1 cellular context compared by ENCODE assay signal in the genomic region with DNA sequence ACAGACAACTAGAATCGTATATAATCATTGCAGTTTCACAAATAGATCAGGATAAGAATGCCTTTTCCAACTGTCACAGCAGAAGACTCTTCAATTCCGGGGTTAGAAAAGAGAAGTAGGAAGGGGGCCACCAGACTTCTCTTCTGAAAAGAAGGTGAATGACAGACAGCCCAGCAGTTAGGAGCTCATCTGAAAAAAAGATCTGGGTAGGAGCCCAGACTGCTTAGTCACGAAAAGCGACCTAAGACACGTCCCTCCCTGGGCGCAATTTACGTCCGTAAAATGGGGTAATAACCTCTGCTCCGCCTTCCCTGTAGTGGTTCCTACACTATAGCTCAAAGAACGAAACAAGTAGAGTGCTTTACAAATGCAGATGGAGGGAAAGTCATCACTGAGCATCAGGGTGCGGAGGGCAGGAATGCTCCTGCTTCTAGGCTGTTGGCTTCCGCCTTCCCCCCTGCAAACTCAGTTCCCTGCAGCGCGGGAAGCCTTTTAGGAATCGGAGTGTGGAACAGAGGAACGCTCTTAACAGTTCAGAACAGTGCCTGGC.
TF ChIP-seq lines count a peak whose summit lies in the region.

No MANE protein-coding gene starts in this region.

TF ChIP-seq in GM12878, 131 proteins besides CTCF, POLR2A, EP300 and RAD21 (continued from another document):
- TF ChIP-seq, protein P1, sequence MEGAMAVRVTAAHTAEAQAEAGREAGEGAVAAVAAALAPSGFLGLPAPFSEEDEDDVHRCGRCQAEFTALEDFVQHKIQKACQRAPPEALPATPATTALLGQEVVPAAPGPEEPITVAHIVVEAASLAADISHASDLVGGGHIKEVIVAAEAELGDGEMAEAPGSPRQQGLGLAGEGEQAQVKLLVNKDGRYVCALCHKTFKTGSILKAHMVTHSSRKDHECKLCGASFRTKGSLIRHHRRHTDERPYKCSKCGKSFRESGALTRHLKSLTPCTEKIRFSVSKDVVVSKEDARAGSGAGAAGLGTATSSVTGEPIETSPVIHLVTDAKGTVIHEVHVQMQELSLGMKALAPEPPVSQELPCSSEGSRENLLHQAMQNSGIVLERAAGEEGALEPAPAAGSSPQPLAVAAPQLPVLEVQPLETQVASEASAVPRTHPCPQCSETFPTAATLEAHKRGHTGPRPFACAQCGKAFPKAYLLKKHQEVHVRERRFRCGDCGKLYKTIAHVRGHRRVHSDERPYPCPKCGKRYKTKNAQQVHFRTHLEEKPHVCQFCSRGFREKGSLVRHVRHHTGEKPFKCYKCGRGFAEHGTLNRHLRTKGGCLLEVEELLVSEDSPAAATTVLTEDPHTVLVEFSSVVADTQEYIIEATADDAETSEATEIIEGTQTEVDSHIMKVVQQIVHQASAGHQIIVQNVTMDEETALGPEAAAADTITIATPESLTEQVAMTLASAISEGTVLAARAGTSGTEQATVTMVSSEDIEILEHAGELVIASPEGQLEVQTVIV (IDR thresholded peaks at IDR 0.05; ENCODE audit: borderline replicate concordance, partially characterized antibody) = no peak
- TF ChIP-seq MEF2A (IDR thresholded peaks at IDR 0.05; ENCODE audit: insufficient read depth, low read depth, low read length) (no peak), ZZZ3 (IDR thresholded peaks at IDR 0.05; ENCODE audit: control insufficient read depth, insufficient read length, low read depth) (no peak), NFIC (IDR thresholded peaks at IDR 0.05; ENCODE audit: low read depth, low read length) (no peak), RBBP5 (conservative IDR thresholded peaks at IDR 0.05) (no peak), YY1 (IDR thresholded peaks at IDR 0.05; ENCODE audit: low read depth, low read length) (0 out of 2 replicates have a peak, but pooled peaks have one; percentile 4), SREBF1 (IDR thresholded peaks at IDR 0.05; ENCODE audit: low read length) (no peak), NRF1 (conservative IDR thresholded peaks at IDR 0.05; ENCODE audit: low read depth, low read length) (no peak), CHD4 (IDR thresholded peaks at IDR 0.05) (no peak), TARDBP (IDR thresholded peaks at IDR 0.05; ENCODE audit: borderline replicate concordance) (no peak), HDAC6 (IDR thresholded peaks at IDR 0.05; ENCODE audit: unreplicated experiment) (no peak), SPI1 (IDR thresholded peaks at IDR 0.05; ENCODE audit: borderline replicate concordance, insufficient read depth, low read depth, low read length) (no peak), CREB1 (IDR thresholded peaks at IDR 0.05; ENCODE audit: low read depth) (peak; percentile 90), CREM (IDR thresholded peaks at IDR 0.05; ENCODE audit: low read depth) (peak; percentile 65; the same call in 1 of the 2 replicates), ZNF384 (IDR thresholded peaks at IDR 0.05; ENCODE audit: borderline replicate concordance, low read depth, low read length) (no peak), NFYA (IDR thresholded peaks at IDR 0.05; ENCODE audit: borderline replicate concordance, low read depth, low read length) (no peak), BACH1 (IDR thresholded peaks at IDR 0.05; ENCODE audit: borderline replicate concordance) (no peak), GATAD2B (conservative IDR thresholded peaks at IDR 0.05; ENCODE audit: low read depth) (no peak)
- TF ChIP-seq, protein P2, sequence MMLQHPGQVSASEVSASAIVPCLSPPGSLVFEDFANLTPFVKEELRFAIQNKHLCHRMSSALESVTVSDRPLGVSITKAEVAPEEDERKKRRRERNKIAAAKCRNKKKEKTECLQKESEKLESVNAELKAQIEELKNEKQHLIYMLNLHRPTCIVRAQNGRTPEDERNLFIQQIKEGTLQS (IDR thresholded peaks at IDR 0.05; ENCODE audit: borderline replicate concordance, extremely low read depth, low read depth, low read length) = no peak
- TF ChIP-seq, protein P3, sequence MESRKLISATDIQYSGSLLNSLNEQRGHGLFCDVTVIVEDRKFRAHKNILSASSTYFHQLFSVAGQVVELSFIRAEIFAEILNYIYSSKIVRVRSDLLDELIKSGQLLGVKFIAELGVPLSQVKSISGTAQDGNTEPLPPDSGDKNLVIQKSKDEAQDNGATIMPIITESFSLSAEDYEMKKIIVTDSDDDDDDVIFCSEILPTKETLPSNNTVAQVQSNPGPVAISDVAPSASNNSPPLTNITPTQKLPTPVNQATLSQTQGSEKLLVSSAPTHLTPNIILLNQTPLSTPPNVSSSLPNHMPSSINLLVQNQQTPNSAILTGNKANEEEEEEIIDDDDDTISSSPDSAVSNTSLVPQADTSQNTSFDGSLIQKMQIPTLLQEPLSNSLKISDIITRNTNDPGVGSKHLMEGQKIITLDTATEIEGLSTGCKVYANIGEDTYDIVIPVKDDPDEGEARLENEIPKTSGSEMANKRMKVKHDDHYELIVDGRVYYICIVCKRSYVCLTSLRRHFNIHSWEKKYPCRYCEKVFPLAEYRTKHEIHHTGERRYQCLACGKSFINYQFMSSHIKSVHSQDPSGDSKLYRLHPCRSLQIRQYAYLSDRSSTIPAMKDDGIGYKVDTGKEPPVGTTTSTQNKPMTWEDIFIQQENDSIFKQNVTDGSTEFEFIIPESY (IDR thresholded peaks at IDR 0.05) = no peak
- TF ChIP-seq, protein P4, sequence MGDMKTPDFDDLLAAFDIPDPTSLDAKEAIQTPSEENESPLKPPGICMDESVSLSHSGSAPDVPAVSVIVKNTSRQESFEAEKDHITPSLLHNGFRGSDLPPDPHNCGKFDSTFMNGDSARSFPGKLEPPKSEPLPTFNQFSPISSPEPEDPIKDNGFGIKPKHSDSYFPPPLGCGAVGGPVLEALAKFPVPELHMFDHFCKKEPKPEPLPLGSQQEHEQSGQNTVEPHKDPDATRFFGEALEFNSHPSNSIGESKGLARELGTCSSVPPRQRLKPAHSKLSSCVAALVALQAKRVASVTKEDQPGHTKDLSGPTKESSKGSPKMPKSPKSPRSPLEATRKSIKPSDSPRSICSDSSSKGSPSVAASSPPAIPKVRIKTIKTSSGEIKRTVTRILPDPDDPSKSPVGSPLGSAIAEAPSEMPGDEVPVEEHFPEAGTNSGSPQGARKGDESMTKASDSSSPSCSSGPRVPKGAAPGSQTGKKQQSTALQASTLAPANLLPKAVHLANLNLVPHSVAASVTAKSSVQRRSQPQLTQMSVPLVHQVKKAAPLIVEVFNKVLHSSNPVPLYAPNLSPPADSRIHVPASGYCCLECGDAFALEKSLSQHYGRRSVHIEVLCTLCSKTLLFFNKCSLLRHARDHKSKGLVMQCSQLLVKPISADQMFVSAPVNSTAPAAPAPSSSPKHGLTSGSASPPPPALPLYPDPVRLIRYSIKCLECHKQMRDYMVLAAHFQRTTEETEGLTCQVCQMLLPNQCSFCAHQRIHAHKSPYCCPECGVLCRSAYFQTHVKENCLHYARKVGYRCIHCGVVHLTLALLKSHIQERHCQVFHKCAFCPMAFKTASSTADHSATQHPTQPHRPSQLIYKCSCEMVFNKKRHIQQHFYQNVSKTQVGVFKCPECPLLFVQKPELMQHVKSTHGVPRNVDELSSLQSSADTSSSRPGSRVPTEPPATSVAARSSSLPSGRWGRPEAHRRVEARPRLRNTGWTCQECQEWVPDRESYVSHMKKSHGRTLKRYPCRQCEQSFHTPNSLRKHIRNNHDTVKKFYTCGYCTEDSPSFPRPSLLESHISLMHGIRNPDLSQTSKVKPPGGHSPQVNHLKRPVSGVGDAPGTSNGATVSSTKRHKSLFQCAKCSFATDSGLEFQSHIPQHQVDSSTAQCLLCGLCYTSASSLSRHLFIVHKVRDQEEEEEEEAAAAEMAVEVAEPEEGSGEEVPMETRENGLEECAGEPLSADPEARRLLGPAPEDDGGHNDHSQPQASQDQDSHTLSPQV (IDR thresholded peaks at IDR 0.05) = no peak
- TF ChIP-seq, protein P5, sequence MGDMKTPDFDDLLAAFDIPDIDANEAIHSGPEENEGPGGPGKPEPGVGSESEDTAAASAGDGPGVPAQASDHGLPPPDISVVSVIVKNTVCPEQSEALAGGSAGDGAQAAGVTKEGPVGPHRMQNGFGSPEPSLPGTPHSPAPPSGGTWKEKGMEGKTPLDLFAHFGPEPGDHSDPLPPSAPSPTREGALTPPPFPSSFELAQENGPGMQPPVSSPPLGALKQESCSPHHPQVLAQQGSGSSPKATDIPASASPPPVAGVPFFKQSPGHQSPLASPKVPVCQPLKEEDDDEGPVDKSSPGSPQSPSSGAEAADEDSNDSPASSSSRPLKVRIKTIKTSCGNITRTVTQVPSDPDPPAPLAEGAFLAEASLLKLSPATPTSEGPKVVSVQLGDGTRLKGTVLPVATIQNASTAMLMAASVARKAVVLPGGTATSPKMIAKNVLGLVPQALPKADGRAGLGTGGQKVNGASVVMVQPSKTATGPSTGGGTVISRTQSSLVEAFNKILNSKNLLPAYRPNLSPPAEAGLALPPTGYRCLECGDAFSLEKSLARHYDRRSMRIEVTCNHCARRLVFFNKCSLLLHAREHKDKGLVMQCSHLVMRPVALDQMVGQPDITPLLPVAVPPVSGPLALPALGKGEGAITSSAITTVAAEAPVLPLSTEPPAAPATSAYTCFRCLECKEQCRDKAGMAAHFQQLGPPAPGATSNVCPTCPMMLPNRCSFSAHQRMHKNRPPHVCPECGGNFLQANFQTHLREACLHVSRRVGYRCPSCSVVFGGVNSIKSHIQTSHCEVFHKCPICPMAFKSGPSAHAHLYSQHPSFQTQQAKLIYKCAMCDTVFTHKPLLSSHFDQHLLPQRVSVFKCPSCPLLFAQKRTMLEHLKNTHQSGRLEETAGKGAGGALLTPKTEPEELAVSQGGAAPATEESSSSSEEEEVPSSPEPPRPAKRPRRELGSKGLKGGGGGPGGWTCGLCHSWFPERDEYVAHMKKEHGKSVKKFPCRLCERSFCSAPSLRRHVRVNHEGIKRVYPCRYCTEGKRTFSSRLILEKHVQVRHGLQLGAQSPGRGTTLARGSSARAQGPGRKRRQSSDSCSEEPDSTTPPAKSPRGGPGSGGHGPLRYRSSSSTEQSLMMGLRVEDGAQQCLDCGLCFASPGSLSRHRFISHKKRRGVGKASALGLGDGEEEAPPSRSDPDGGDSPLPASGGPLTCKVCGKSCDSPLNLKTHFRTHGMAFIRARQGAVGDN (IDR thresholded peaks at IDR 0.05) = no peak
- TF ChIP-seq, protein P6, sequence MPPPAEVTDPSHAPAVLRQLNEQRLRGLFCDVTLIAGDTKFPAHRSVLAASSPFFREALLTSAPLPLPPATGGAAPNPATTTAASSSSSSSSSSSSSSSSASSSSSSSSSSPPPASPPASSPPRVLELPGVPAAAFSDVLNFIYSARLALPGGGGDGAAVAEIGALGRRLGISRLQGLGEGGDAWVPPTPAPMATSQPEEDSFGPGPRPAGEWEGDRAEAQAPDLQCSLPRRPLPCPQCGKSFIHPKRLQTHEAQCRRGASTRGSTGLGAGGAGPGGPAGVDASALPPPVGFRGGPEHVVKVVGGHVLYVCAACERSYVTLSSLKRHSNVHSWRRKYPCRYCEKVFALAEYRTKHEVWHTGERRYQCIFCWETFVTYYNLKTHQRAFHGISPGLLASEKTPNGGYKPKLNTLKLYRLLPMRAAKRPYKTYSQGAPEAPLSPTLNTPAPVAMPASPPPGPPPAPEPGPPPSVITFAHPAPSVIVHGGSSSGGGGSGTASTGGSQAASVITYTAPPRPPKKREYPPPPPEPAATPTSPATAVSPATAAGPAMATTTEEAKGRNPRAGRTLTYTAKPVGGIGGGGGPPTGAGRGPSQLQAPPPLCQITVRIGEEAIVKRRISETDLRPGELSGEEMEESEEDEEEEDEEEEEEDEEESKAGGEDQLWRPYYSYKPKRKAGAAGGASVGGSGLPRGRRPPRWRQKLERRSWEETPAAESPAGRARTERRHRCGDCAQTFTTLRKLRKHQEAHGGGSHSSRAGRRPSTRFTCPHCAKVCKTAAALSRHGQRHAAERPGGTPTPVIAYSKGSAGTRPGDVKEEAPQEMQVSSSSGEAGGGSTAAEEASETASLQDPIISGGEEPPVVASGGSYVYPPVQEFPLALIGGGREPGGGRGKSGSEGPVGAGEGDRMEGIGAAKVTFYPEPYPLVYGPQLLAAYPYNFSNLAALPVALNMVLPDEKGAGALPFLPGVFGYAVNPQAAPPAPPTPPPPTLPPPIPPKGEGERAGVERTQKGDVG (CRISPR knock-in tag; IDR thresholded peaks at IDR 0.05) = no peak
TF ChIP-seq in GM12878: peak in this region for 7.
